Comparison of ENCODE assay signal across 27 cellular contexts in the genomic region with DNA sequence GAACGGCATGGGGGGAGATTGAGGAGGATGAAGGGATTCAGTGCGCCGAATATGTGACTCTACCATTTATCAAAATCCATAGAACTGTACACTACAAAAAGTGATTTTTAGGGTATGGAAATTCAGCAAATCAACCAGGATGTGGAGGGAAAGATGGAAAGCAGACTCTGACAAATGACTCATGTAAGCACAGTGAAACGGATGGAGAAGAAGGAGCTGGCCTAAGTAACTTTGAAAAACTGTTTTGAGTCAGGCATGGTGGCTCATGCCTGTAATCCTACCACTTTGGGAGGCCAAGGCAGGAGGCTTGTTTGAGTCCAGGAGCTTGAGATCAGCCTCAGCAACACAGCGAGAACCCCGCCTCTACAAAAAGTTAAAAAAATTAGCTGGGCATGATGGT. TPM values are rescaled to one million over a fixed set of nuclear protein-coding genes. Genes with fewer than 3 reads are reported as not detected.
"Had no signal": no experiment of that assay in that cellular context is flagged by ENCODE, and none has a peak within 500 bp of the region (broad histone marks: within the 10 kb centered on the region; RNA-seq: fewer than 3 reads in every experiment).

No MANE protein-coding gene starts in this region.

- H3K36me3 Mint-ChIP-seq: activated naive CD4-positive, alpha-beta T cell treated with anti-CD3 and anti-CD28 coated beads, Interleukin-2, amount 50 U/mL, for 24 hours had no signal

- H3K9me3 Mint-ChIP-seq: activated naive CD4-positive, alpha-beta T cell treated with anti-CD3 and anti-CD28 coated beads, Interleukin-2, amount 50 U/mL, for 24 hours; neural crest cell; T-helper 1 cell treated with Interleukin-12 subunit alpha and Interleukin-12 subunit beta and Interleukin-4 antibody, amounts not matched to agents 30 μg/mL and 1 μg/mL, for 36 hours had no signal

- H3K27ac Mint-ChIP-seq: activated naive CD4-positive, alpha-beta T cell treated with anti-CD3 and anti-CD28 coated beads, Interleukin-2, amount 50 U/mL, for 24 hours; T-helper 1 cell treated with Interleukin-12 subunit alpha and Interleukin-12 subunit beta and Interleukin-4 antibody, amounts not matched to agents 30 μg/mL and 1 μg/mL, for 36 hours had no signal

- H3K9me3 ChIP-seq: gastrocnemius medialis, left ventricle myocardium inferior, mucosa of descending colon, psoas muscle, tibial nerve had no signal

- H3K27me3 ChIP-seq: cardiac muscle cell, gastrocnemius medialis, tibial nerve had no signal

- FAIRE-seq: endothelial cell of umbilical vein, urothelium cell line had no signal

- H3K36me3 ChIP-seq: cardiac muscle cell, gastrocnemius medialis, left ventricle myocardium inferior, tibial nerve had no signal

- DNase-seq: activated CD4-positive, alpha-beta T cell treated with anti-CD3 and anti-CD28 coated beads, Interleukin-2, amount 50 U/mL, for 4 hours; activated CD4-positive, CD25-positive, alpha-beta regulatory T cell treated with anti-CD3 and anti-CD28 coated beads, Interleukin-2, amount 50 U/mL, for 72 hours; activated gamma-delta T cell; dermis blood vessel endothelial cell; effector memory CD4-positive, alpha-beta T cell; gastrocnemius medialis; head of caudate nucleus; left ventricle myocardium inferior; mucosa of descending colon; naive B cell; psoas muscle; right cardiac atrium; stimulated activated naive CD8-positive, alpha-beta T cell treated with anti-CD3 and anti-CD28 coated beads, Interleukin-15, Interleukin-2, amounts not matched to agents 100 U/mL and 50 U/mL, for 24 hours had no signal

- H3K4me3 ChIP-seq: cardiac muscle cell, gastrocnemius medialis, left ventricle myocardium inferior, mucosa of descending colon, psoas muscle, skin epidermis, tibial nerve had no signal

- H3K4me1 ChIP-seq: gastrocnemius medialis, left ventricle myocardium inferior, psoas muscle, tibial nerve had no signal

- ATAC-seq: gastrocnemius medialis; mucosa of descending colon; psoas muscle; right cardiac atrium; stimulated activated naive CD8-positive, alpha-beta T cell treated with anti-CD3 and anti-CD28 coated beads, Interleukin-15, Interleukin-2, amounts not matched to agents 100 U/mL and 50 U/mL, for 24 hours had no signal

- H3K4me3 Mint-ChIP-seq: activated naive CD4-positive, alpha-beta T cell treated with anti-CD3 and anti-CD28 coated beads, Interleukin-2, amount 50 U/mL, for 24 hours; naive B cell; neural crest cell; T-helper 1 cell treated with Interleukin-12 subunit alpha and Interleukin-12 subunit beta and Interleukin-4 antibody, amounts not matched to agents 30 μg/mL and 1 μg/mL, for 36 hours had no signal

- H3K27ac ChIP-seq: cardiac muscle cell, gastrocnemius medialis, left ventricle myocardium inferior, psoas muscle, skin epidermis, tibial nerve, VCaP had no signal

- H3K4me1 Mint-ChIP-seq: activated naive CD4-positive, alpha-beta T cell treated with anti-CD3 and anti-CD28 coated beads, Interleukin-2, amount 50 U/mL, for 24 hours; neural crest cell had no signal

RNA-seq across cellular contexts. Expression of a gene that starts 39.2 kb away (rescaled TPM):
- total RNA-seq: activated CD8-positive, alpha-beta memory T cell treated with anti-CD3 and anti-CD28 coated beads for 36 hours; cardiac muscle cell; chondrocyte; dermis blood vessel endothelial cell; endothelial cell of umbilical vein; fibroblast of lung; kidney epithelial cell; mucosa of descending colon; neural crest cell; osteoblast; tibial nerve had no signal
